Comparison of ENCODE assay signal across 22 cellular contexts in the genomic region with DNA sequence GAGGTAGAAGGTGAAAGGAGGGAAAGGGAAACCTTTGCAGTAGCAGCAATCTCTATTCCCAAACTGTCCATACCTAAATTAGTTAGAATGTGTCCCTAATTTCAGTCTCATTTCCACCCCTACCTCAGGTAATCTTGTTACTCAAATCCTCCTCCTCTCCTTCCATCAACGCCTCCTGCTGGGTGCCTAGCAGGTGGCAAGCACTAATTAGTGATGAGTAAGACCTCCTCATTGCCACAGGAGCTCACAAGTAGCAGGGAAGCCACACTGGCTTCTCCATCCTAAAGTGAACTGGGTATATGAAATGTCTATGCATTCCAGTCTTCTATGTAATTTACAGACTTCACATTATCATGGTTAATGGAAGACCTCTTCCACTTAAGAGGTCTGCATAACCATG. TPM values are rescaled to one million over a fixed set of nuclear protein-coding genes. Genes with fewer than 3 reads are reported as not detected.
A peak's percentile ranks its signal among the peaks of the same experiment; 100 is the strongest.
DNase-seq lines count a peak whose midpoint lies in the region; ATAC-seq, FAIRE-seq and TF ChIP-seq lines count a peak whose summit lies in the region.
"Had no signal": no experiment of that assay in that cellular context is flagged by ENCODE, and none has a peak within 500 bp of the region (broad histone marks: within the 10 kb centered on the region; RNA-seq: fewer than 3 reads in every experiment).

No MANE protein-coding gene starts in this region.

- no peaks in the 10 kb centered on the region for H3K27me3 ChIP-seq in right lobe of liver
- H3K27me3 ChIP-seq: esophagus muscularis mucosa, heart left ventricle, neural progenitor cell had no signal

- peaks cover 0 to 10% (median 0%) of the 10 kb centered on the region in 4 donors for H3K36me3 ChIP-seq in right lobe of liver
- H3K36me3 ChIP-seq: neural progenitor cell, thoracic aorta had no signal

- H3K4me1 ChIP-seq in right lobe of liver: peaks cover 0 to 3% (median 0%) of the 10 kb centered on the region in 4 donors
- H3K4me1 ChIP-seq: Caco-2 had no signal

- no peak overlapping the region for H3K4me3 ChIP-seq in right lobe of liver
- H3K4me3 ChIP-seq: esophagus muscularis mucosa, heart left ventricle, neural progenitor cell, SK-N-MC, thoracic aorta had no signal

- FAIRE-seq in HTR-8/SVneo (lab: Jason Lieb, UNC): no peak
- FAIRE-seq: H1 had no signal

- intact Hi-C loops in right lobe of liver (cut with DNase I) (no loop called here), Calu3 (cut with micrococcal nuclease; ENCODE audit: unreplicated experiment) (no loop called here)

- no TSS peak for BruUV-seq in Calu3 (replicated peaks; lab: Mats Ljungman, UMichigan)

- 57% methylated on average over 1 of the region's 1 CpG for WGBS in right lobe of liver (ENCODE audit: insufficient coverage, low coverage, low lambda C conversion rate, missing lambda C conversion rate)

- H3K27ac Mint-ChIP-seq in activated naive CD4-positive, alpha-beta T cell treated with anti-CD3 and anti-CD28 coated beads, Interleukin-2, amount 50 U/mL, for 72 hours: peak overlapping the region; percentile 26 to 91
- no peak overlapping the region for H3K27ac Mint-ChIP-seq in activated naive CD4-positive, alpha-beta T cell treated with anti-CD3 and anti-CD28 coated beads, Interleukin-2, amount 10 ng/mL, durations not matched to agents 7 days and 5 days
- no peak overlapping the region for H3K27ac Mint-ChIP-seq in Calu3 (ENCODE audit: unreplicated experiment)
- H3K27ac Mint-ChIP-seq: dendritic cell treated with granulocyte-macrophage colony-stimulating factor and Interleukin-4, amounts not matched to agents 40 ng/mL and 50 ng/mL, for 4 days; neural progenitor cell had no signal

- DNase-seq in activated naive CD4-positive, alpha-beta T cell treated with anti-CD3 and anti-CD28 coated beads, Interleukin-2, amount 50 U/mL, for 72 hours (ENCODE audit: low spot score in 2 of 2): no peak
- DNase-seq in activated naive CD4-positive, alpha-beta T cell treated with anti-CD3 and anti-CD28 coated beads, Interleukin-2, amount 10 ng/mL, durations not matched to agents 7 days and 5 days: no peak
- peak; percentile 85 for DNase-seq in NCI-H82 (lab: John Stamatoyannopoulos, UW)
- no peak for DNase-seq in substantia nigra (lab: John Stamatoyannopoulos, UW)
- no peak for DNase-seq in HTR-8/SVneo (ENCODE audit: insufficient read length, low spot score)
- no peak for DNase-seq in right lobe of liver
- no peak for DNase-seq in Calu3
- DNase-seq: activated CD4-positive, alpha-beta T cell treated with anti-CD3 and anti-CD28 coated beads, Interleukin-2, amount 50 U/mL, for 48 hours; activated gamma-delta T cell; Caco-2; heart left ventricle; islet precursor cell; mesenchymal stem cell; NCI-H187; NCI-H446 had no signal

- H3K4me3 Mint-ChIP-seq in activated naive CD4-positive, alpha-beta T cell treated with anti-CD3 and anti-CD28 coated beads, Interleukin-2, amount 10 ng/mL, durations not matched to agents 7 days and 5 days: no peak overlapping the region
- H3K4me3 Mint-ChIP-seq in Calu3 (ENCODE audit: low read depth, unreplicated experiment): no peak overlapping the region
- H3K4me3 Mint-ChIP-seq: dendritic cell treated with granulocyte-macrophage colony-stimulating factor and Interleukin-4, amounts not matched to agents 40 ng/mL and 50 ng/mL, for 4 days; neural progenitor cell had no signal

- no peak for ATAC-seq in activated naive CD4-positive, alpha-beta T cell treated with anti-CD3 and anti-CD28 coated beads, Interleukin-2, amount 50 U/mL, for 72 hours
- ATAC-seq in right lobe of liver: no peak
- ATAC-seq: heart left ventricle had no signal

- no peak for TF ChIP-seq POLR2A in right lobe of liver (IDR thresholded peaks at IDR 0.05)

- CTCF ChIA-PET in activated naive CD4-positive, alpha-beta T cell treated with anti-CD3 and anti-CD28 coated beads, Interleukin-2, amount 10 ng/mL, durations not matched to agents 7 days and 5 days (lab: Charles Lee): interaction anchor here (1.1 kb wide), 1 partner anchor 16 kb away, joined by 4 read pairs; no protein-coding TSS in a partner anchor
- CTCF ChIA-PET in Calu3 (lab: Charles Lee): no interaction called here

- TF ChIP-seq CTCF in right lobe of liver (IDR thresholded peaks at IDR 0.05) (no peak), Calu3 (IDR thresholded peaks at IDR 0.05; ENCODE audit: unreplicated experiment) (no peak)

- peaks cover 21 to 55% of the 10 kb centered on the region in 2 donors for H3K36me3 Mint-ChIP-seq in activated naive CD4-positive, alpha-beta T cell treated with anti-CD3 and anti-CD28 coated beads, Interleukin-2, amount 50 U/mL, for 72 hours
- peaks cover 64% of the 10 kb centered on the region for H3K36me3 Mint-ChIP-seq in activated naive CD4-positive, alpha-beta T cell treated with anti-CD3 and anti-CD28 coated beads, Interleukin-2, amount 10 ng/mL, durations not matched to agents 7 days and 5 days
- peaks cover 34% of the 10 kb centered on the region for H3K36me3 Mint-ChIP-seq in Calu3 (ENCODE audit: insufficient read depth, unreplicated experiment)

- no peaks in the 10 kb centered on the region for H3K9me3 Mint-ChIP-seq in activated naive CD4-positive, alpha-beta T cell treated with anti-CD3 and anti-CD28 coated beads, Interleukin-2, amount 50 U/mL, for 72 hours
- H3K9me3 Mint-ChIP-seq in activated naive CD4-positive, alpha-beta T cell treated with anti-CD3 and anti-CD28 coated beads, Interleukin-2, amount 10 ng/mL, durations not matched to agents 7 days and 5 days: no peaks in the 10 kb centered on the region
- no peaks in the 10 kb centered on the region for H3K9me3 Mint-ChIP-seq in Calu3 (ENCODE audit: low read depth, unreplicated experiment)
- H3K9me3 Mint-ChIP-seq: dendritic cell treated with granulocyte-macrophage colony-stimulating factor and Interleukin-4, amounts not matched to agents 40 ng/mL and 50 ng/mL, for 4 days; neural progenitor cell had no signal

- H3K4me1 Mint-ChIP-seq in activated naive CD4-positive, alpha-beta T cell treated with anti-CD3 and anti-CD28 coated beads, Interleukin-2, amount 10 ng/mL, durations not matched to agents 7 days and 5 days: peaks cover 13% of the 10 kb centered on the region
- peaks cover under 1% of the 10 kb centered on the region for H3K4me1 Mint-ChIP-seq in Calu3 (ENCODE audit: low read depth, unreplicated experiment)
- H3K4me1 Mint-ChIP-seq: neural progenitor cell had no signal

- H3K27ac ChIP-seq in cingulate gyrus (ENCODE audit: low read depth, low read length) (peak overlapping the region; percentile 89), substantia nigra (ENCODE audit: low read depth, low read length, poor library complexity, severe bottlenecking) (peak overlapping the region; percentile 88), right lobe of liver (no peak overlapping the region)
- H3K27ac ChIP-seq: esophagus muscularis mucosa, heart left ventricle, neural progenitor cell, SK-N-MC, thoracic aorta had no signal

- no peaks in the 10 kb centered on the region for H3K9me3 ChIP-seq in right lobe of liver
- H3K9me3 ChIP-seq: Caco-2, esophagus muscularis mucosa, heart left ventricle, thoracic aorta had no signal

- no peaks in the 10 kb centered on the region for H3K27me3 Mint-ChIP-seq in activated naive CD4-positive, alpha-beta T cell treated with anti-CD3 and anti-CD28 coated beads, Interleukin-2, amount 10 ng/mL, durations not matched to agents 7 days and 5 days
- H3K27me3 Mint-ChIP-seq in Calu3 (ENCODE audit: unreplicated experiment): no peaks in the 10 kb centered on the region
- H3K27me3 Mint-ChIP-seq: dendritic cell treated with granulocyte-macrophage colony-stimulating factor and Interleukin-4, amounts not matched to agents 40 ng/mL and 50 ng/mL, for 4 days had no signal

RNA-seq across cellular contexts. Expression of a gene that starts 25.7 kb away (rescaled TPM):
- total RNA-seq in activated naive CD4-positive, alpha-beta T cell treated with anti-CD3 and anti-CD28 coated beads, Interleukin-2, amount 50 U/mL, for 72 hours: 10 to 100 TPM; 28.4 to 34.9 TPM
- 10 to 100 TPM in 3 of 6 experiments, 1 to 10 TPM in 3; 8.6 to 11.6 (median 9.7) TPM for total RNA-seq in right lobe of liver
- total RNA-seq in Calu3 (2022): 26.4 and 30.0 TPM in 2 replicates

Comparison
In these comparisons a context has a peak if more than half of its experiments do, and no peak if none do; other contexts are left out.
1. H3K27ac Mint-ChIP-seq: peak in activated naive CD4-positive, alpha-beta T cell treated with anti-CD3 and anti-CD28 coated beads, Interleukin-2, amount 50 U/mL, for 72 hours (2 of 2); none in activated naive CD4-positive, alpha-beta T cell treated with anti-CD3 and anti-CD28 coated beads, Interleukin-2, amount 10 ng/mL, durations not matched to agents 7 days and 5 days (single experiment) and Calu3 (single experiment).
2. H3K27ac ChIP-seq: peak in cingulate gyrus (single experiment) and substantia nigra (single experiment); none in right lobe of liver (0 of 3).